Comparison of ENCODE assay signal across 16 cellular contexts in the genomic region with DNA sequence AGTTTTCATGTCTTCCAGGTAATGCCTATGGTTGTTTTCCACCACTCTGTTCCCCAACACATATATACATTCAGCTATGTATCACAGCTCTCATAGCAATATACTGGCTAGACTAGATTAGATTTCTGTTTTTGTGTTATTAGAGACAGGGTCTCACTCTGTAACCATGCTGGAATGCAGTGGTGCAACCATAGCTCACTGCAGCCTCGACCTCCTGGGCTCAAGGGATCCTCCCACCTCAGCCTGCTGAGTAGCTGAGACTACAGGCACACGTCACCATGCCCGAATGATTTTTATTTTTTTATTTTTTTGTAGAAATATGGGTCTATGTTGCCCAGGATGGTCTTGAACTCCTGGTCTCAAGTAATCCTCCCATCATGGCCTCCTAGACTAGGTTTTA.
"Had no signal": no experiment of that assay in that cellular context is flagged by ENCODE, and none has a peak within 500 bp of the region (broad histone marks: within the 10 kb centered on the region; RNA-seq: fewer than 3 reads in every experiment).

No MANE protein-coding gene starts in this region.

- H3K27me3 Mint-ChIP-seq: memory B cell; naive thymus-derived CD8-positive, alpha-beta T cell; stimulated activated naive CD8-positive, alpha-beta T cell treated with anti-CD3 and anti-CD28 coated beads, Interleukin-15, Interleukin-2, amounts not matched to agents 100 ng/mL and 50 ng/mL, for 24 hours had no signal

- H3K9me3 Mint-ChIP-seq: memory B cell; naive thymus-derived CD8-positive, alpha-beta T cell; nephron; neural crest cell; stimulated activated effector memory CD8-positive, alpha-beta T cell treated with anti-CD3 and anti-CD28 coated beads, Interleukin-12 subunit alpha, Interleukin-12 subunit beta, amount 100 ng/mL, for 72 hours; stimulated activated naive CD8-positive, alpha-beta T cell treated with anti-CD3 and anti-CD28 coated beads, Interleukin-15, Interleukin-2, amounts not matched to agents 100 ng/mL and 50 ng/mL, for 24 hours had no signal

- H3K27ac Mint-ChIP-seq: memory B cell; naive thymus-derived CD8-positive, alpha-beta T cell; nephron; stimulated activated effector memory CD8-positive, alpha-beta T cell treated with anti-CD3 and anti-CD28 coated beads, Interleukin-12 subunit alpha, Interleukin-12 subunit beta, amount 100 ng/mL, for 72 hours; stimulated activated naive CD8-positive, alpha-beta T cell treated with anti-CD3 and anti-CD28 coated beads, Interleukin-15, Interleukin-2, amounts not matched to agents 100 ng/mL and 50 ng/mL, for 24 hours had no signal

- DNase-seq: islet precursor cell; left ventricle myocardium superior; naive thymus-derived CD8-positive, alpha-beta T cell; nucleus accumbens; pancreas; retina; right cardiac atrium; stimulated activated CD4-positive, alpha-beta T cell treated with anti-CD3 and anti-CD28 coated beads, Interleukin-4, amount 100 ng/mL, for 24 hours; stimulated activated naive CD4-positive, alpha-beta T cell; tibial artery; upper lobe of right lung had no signal

- H3K4me1 Mint-ChIP-seq: memory B cell; naive thymus-derived CD8-positive, alpha-beta T cell; nephron; neural crest cell; stimulated activated effector memory CD8-positive, alpha-beta T cell treated with anti-CD3 and anti-CD28 coated beads, Interleukin-12 subunit alpha, Interleukin-12 subunit beta, amount 100 ng/mL, for 72 hours had no signal

- H3K4me3 Mint-ChIP-seq: memory B cell; naive thymus-derived CD8-positive, alpha-beta T cell; nephron; neural crest cell; stimulated activated effector memory CD8-positive, alpha-beta T cell treated with anti-CD3 and anti-CD28 coated beads, Interleukin-12 subunit alpha, Interleukin-12 subunit beta, amount 100 ng/mL, for 72 hours; stimulated activated naive CD8-positive, alpha-beta T cell treated with anti-CD3 and anti-CD28 coated beads, Interleukin-15, Interleukin-2, amounts not matched to agents 100 ng/mL and 50 ng/mL, for 24 hours had no signal
